16 cellular contexts compared by ENCODE assay signal in genomic region chr3:29937185-29937584, GRCh38.
DNase-seq lines count a peak whose midpoint lies in the region; FAIRE-seq and TF ChIP-seq lines count a peak whose summit lies in the region.
"Had no signal": no experiment of that assay in that cellular context is flagged by ENCODE, and none has a peak within 500 bp of the region (broad histone marks: within the 10 kb centered on the region; RNA-seq: fewer than 3 reads in every experiment).

No MANE protein-coding gene starts in this region.

- H3K4me3 ChIP-seq in MM.1S (ENCODE audit: low read length) = no peak overlapping the region; the same call in 1 of the 2 replicates
- no peak overlapping the region for H3K4me3 ChIP-seq in spleen
- H3K4me3 ChIP-seq: right atrium auricular region had no signal

- H4K20me1 ChIP-seq in MM.1S (ENCODE audit: insufficient read depth, low read length) = no peaks in the 10 kb centered on the region

- H3K36me3 ChIP-seq in MM.1S (replicated peaks; ENCODE audit: insufficient read depth, low read length) (no peaks in the 10 kb centered on the region), spleen (no peaks in the 10 kb centered on the region)
- H3K36me3 ChIP-seq: right atrium auricular region, WERI-Rb-1 had no signal

- H3K27ac ChIP-seq in MM.1S (ENCODE audit: low read length) (peak overlapping the region; percentile 57; the same call in 1 of the 2 replicates), spleen (no peak overlapping the region)
- H3K27ac ChIP-seq: right atrium auricular region, WERI-Rb-1 had no signal

- no peaks in the 10 kb centered on the region for H3K9me2 ChIP-seq in MM.1S (replicated peaks; ENCODE audit: insufficient read depth, low read length)

- H3K79me2 ChIP-seq in MM.1S (ENCODE audit: low read length) = no peaks in the 10 kb centered on the region

- intact Hi-C loops in spleen (cut with DNase I; ENCODE audit: low total_unique reads) = no loop called here

- no peak overlapping the region for H3K9ac ChIP-seq in MM.1S (ENCODE audit: low read length)

- DNase-seq in EL = peak; percentile 71
- no peak for DNase-seq in MM.1S
- peak; percentile 9 to 67 for DNase-seq in T47D (ENCODE audit: low read depth in 1 of 2, low spot score in 1 of 2)
- peak; percentile 60 for DNase-seq in iris pigment epithelial cell (ENCODE audit: low read depth)
- DNase-seq in D721Med (ENCODE audit: insufficient read length, low spot score) = no peak
- DNase-seq in hypothalamus (lab: John Stamatoyannopoulos, UW) = no peak
- DNase-seq in spleen = no peak
- DNase-seq in NCI-H69 (lab: John Stamatoyannopoulos, UW) = no peak
- DNase-seq: activated CD4-positive, alpha-beta T cell treated with anti-CD3 and anti-CD28 coated beads, Interleukin-2, amount 50 U/mL, for 48 hours; activated naive CD4-positive, alpha-beta T cell treated with anti-CD3 and anti-CD28 coated beads, Interleukin-2, amount 50 U/mL, for 16 hours; activated T-cell treated with anti-CD3 and anti-CD28 coated beads, Interleukin-2, amount 50 U/mL, for 1 hour; left colon; NK-92 treated with Interleukin-12 subunit alpha and Interleukin-12 subunit beta, amount 100 ng/mL, for 24 hours; stimulated activated CD4-positive, alpha-beta T cell treated with anti-CD3 and anti-CD28 coated beads, Interleukin-2, amount 100 ng/mL, for 48 hours; WERI-Rb-1 had no signal

- peak overlapping the region; percentile 38; the same call in 1 of the 2 replicates for H3K4me2 ChIP-seq in MM.1S (ENCODE audit: low read depth, low read length)

- in situ Hi-C loops in T47D (cut with HindIII; ENCODE audit: low pct_unique_long_range_greater_than_20kb, low sequenced_read_pairs) = no loop called here

- H3F3A ChIP-seq in MM.1S (ENCODE audit: insufficient read depth, low read length) = peaks cover 13% of the 10 kb centered on the region; the same call in 1 of the 2 replicates

- H3K27me3 ChIP-seq in MM.1S (replicated peaks; ENCODE audit: insufficient read depth, low read length) (no peaks in the 10 kb centered on the region), spleen (replicated peaks in 1 of 7) (no peaks in the 10 kb centered on the region)
- H3K27me3 ChIP-seq: right atrium auricular region had no signal

- H3K4me1 ChIP-seq in MM.1S (ENCODE audit: low read length) = peaks cover 26% of the 10 kb centered on the region
- no peaks in the 10 kb centered on the region for H3K4me1 ChIP-seq in spleen

- no peak for TF ChIP-seq POLR2A in spleen (IDR thresholded peaks at IDR 0.05)

- H2AFZ ChIP-seq in MM.1S (ENCODE audit: low read length) = no peak overlapping the region

- no peak for TF ChIP-seq CTCF in MM.1S (IDR thresholded peaks at IDR 0.05; ENCODE audit: low read length)
- no peak for TF ChIP-seq CTCF in D721Med (IDR thresholded peaks at IDR 0.05; ENCODE audit: insufficient read depth, missing control alignments)
- TF ChIP-seq CTCF in spleen (IDR thresholded peaks at IDR 0.05 in 8 of 11, conservative IDR thresholded peaks at IDR 0.05 in 3 of 11) = no peak

- no peak for FAIRE-seq in D721Med (lab: Jason Lieb, UNC)

- H3K9me3 ChIP-seq in MM.1S (replicated peaks; ENCODE audit: insufficient read depth, low read length) (no peaks in the 10 kb centered on the region), spleen (no peaks in the 10 kb centered on the region)
- H3K9me3 ChIP-seq: right atrium auricular region had no signal

Comparison
In these comparisons a context has a peak if more than half of its experiments do, and no peak if none do; other contexts are left out.
1. DNase-seq: peak in EL (single experiment), T47D (2 of 2) and iris pigment epithelial cell (single experiment); none in MM.1S (single experiment), D721Med (single experiment), hypothalamus (0 of 51), spleen (single experiment) and NCI-H69 (single experiment).